In the genomic region with DNA sequence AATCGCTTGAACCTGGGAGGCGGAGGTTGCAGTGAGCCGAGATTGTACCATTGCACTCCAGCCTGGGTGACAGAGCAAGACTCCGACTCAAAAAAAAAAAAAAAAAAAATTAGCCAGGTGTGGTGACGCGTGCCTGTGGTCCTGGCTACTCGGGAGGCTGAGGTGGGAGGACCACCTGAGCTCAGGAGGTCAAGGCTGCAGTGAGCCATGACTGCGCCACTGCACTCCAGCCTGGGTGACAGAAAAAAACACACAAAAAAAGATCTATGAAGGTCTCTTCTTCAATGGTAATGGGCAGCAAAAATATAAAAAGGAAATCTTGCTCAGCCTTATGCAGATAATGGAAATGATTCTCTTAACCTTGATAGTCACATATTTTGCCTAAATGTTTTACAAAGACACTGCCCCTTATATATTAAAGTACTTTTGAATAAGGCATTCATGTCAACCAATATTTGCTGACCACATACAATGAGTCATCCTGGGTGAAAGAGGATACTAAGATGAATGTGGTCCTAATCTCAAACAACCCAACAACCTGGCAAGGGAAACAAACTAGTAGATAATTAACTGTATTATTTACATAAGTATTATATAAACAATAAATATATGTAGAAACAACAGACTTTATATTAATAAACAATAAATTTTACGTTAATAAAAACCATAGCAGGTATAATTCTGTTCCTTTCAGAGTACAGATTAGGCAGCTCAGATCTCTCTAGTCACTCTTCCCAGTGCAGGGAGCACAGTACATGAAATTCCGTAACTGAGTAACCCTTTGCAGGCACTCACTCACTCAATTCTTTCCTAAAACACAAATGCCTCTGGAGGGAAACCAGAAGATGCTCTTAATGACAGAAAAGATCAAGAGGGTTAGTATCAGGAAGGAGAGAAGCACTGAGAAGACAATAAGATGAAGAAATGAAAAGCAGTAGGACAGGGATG, we compare ENCODE assay signal across 12 cellular contexts. TPM values are rescaled to one million over a fixed set of nuclear protein-coding genes. Genes with fewer than 3 reads are reported as not detected.
DNase-seq lines count a peak whose midpoint lies in the region; ATAC-seq, FAIRE-seq and TF ChIP-seq lines count a peak whose summit lies in the region.
"Had no signal": no experiment of that assay in that cellular context is flagged by ENCODE, and none has a peak within 500 bp of the region (broad histone marks: within the 10 kb centered on the region; RNA-seq: fewer than 3 reads in every experiment).

No MANE protein-coding gene starts in this region.

- H3K27ac ChIP-seq in GM12878 (ENCODE audit: control insufficient read depth, insufficient read depth) (no peak overlapping the region), psoas muscle (peak overlapping the region; percentile 32)

- RAD21 ChIA-PET in GM12878 (lab: Charles Lee; ENCODE audit: unreplicated experiment): no interaction called here

- no peaks in the 10 kb centered on the region for H3K9me3 Mint-ChIP-seq in activated CD4-positive, alpha-beta T cell treated with anti-CD3 and anti-CD28 coated beads, Interleukin-2, amount 10 ng/mL, durations not matched to agents 7 days and 5 days
- no peaks in the 10 kb centered on the region for H3K9me3 Mint-ChIP-seq in activated CD4-positive, alpha-beta T cell treated with anti-CD3 and anti-CD28 coated beads, Interleukin-2, amount 10 ng/mL, durations not matched to agents 24 days and 14 days

- FAIRE-seq in GM12878 (lab: Jason Lieb, UNC): no peak

- POLR2A ChIA-PET in activated CD4-positive, alpha-beta T cell treated with anti-CD3 and anti-CD28 coated beads, Interleukin-2, amount 10 ng/mL, durations not matched to agents 7 days and 5 days (lab: Charles Lee): no interaction called here
- POLR2A ChIA-PET in GM12878 (lab: Charles Lee): no interaction called here

- peaks cover 1% of the 10 kb centered on the region for H3K79me2 ChIP-seq in GM12878 (ENCODE audit: control insufficient read depth, insufficient read depth, low read length)

- H3K4me3 ChIP-seq in LNCaP clone FGC (ENCODE audit: low read depth, low read length) (no peak overlapping the region), GM12878 (no peak overlapping the region), psoas muscle (no peak overlapping the region)

- TF ChIP-seq EP300 in GM12878 (IDR thresholded peaks at IDR 0.05; ENCODE audit: borderline replicate concordance in 1 of 2, control insufficient read depth in 1 of 2, low read depth in 2 of 2, low read length in 2 of 2): no peak

- no peak for TF ChIP-seq CTCF in LNCaP clone FGC (IDR thresholded peaks at IDR 0.05; ENCODE audit: control insufficient read depth, extremely low read depth, insufficient read depth)
- no peak for TF ChIP-seq CTCF in GM12878 (IDR thresholded peaks at IDR 0.05 in 2 of 3, conservative IDR thresholded peaks at IDR 0.05 in 1 of 3; ENCODE audit: control insufficient read depth in 2 of 3, extremely low read depth in 1 of 3, insufficient read depth in 1 of 3, low read depth in 3 of 3, low read length in 3 of 3)
- TF ChIP-seq CTCF in psoas muscle (IDR thresholded peaks at IDR 0.05): no peak

- peaks cover 11% of the 10 kb centered on the region; the same call in 1 of the 2 replicates for H3K4me1 ChIP-seq in GM12878 (ENCODE audit: control insufficient read depth, insufficient read depth, low read length)
- H3K4me1 ChIP-seq in psoas muscle: peaks cover 60% of the 10 kb centered on the region

- intact Hi-C loops in activated CD4-positive, alpha-beta T cell treated with anti-CD3 and anti-CD28 coated beads, Interleukin-2, amount 10 ng/mL, durations not matched to agents 24 days and 14 days (cut with micrococcal nuclease): no loop called here
- intact Hi-C loops in GM12878 (cut with micrococcal nuclease; ENCODE audit: unreplicated experiment) (no loop called here), psoas muscle (cut with DNase I) (loop anchor here in 1 of 2 donors (5.0 kb wide), 1 partner anchor 252 kb away; no protein-coding TSS in a partner anchor)

- H3K27me3 ChIP-seq in GM12878 (replicated peaks in 1 of 2; ENCODE audit: control insufficient read depth in 2 of 2, insufficient read depth in 2 of 2, low read length in 1 of 2) (no peaks in the 10 kb centered on the region), psoas muscle (ENCODE audit: insufficient read depth in 3 of 3, low read length in 2 of 3) (no peaks in the 10 kb centered on the region)

- H3K27me3 Mint-ChIP-seq in activated CD4-positive, alpha-beta T cell treated with anti-CD3 and anti-CD28 coated beads, Interleukin-2, amount 10 ng/mL, durations not matched to agents 7 days and 5 days: no peaks in the 10 kb centered on the region
- H3K27me3 Mint-ChIP-seq in activated CD4-positive, alpha-beta T cell treated with anti-CD3 and anti-CD28 coated beads, Interleukin-2, amount 10 ng/mL, durations not matched to agents 24 days and 14 days: no peaks in the 10 kb centered on the region

- no peak overlapping the region for H3K9ac ChIP-seq in GM12878 (ENCODE audit: control insufficient read depth, insufficient read depth, low read length)

- CTCF ChIA-PET in activated CD4-positive, alpha-beta T cell treated with anti-CD3 and anti-CD28 coated beads, Interleukin-2, amount 10 ng/mL, durations not matched to agents 7 days and 5 days (lab: Charles Lee): interaction anchor here (0.7 kb wide), 1 partner anchor 1247 kb away, joined by 3 read pairs; no protein-coding TSS in a partner anchor
- CTCF ChIA-PET in GM12878 (lab: Yijun Ruan, JAX): no interaction called here

- in situ Hi-C loops in GM12878 (cut with MboI): no loop called here

- SMC1A ChIA-PET in GM12878 (lab: Charles Lee; ENCODE audit: uncharacterized antibody, unreplicated experiment): no interaction called here

- H3K4me2 ChIP-seq in GM12878 (ENCODE audit: control insufficient read depth, insufficient read depth): no peak overlapping the region

- no peak for DNase-seq in activated CD4-positive, alpha-beta T cell treated with anti-CD3 and anti-CD28 coated beads, Interleukin-2, amount 10 ng/mL, durations not matched to agents 7 days and 5 days
- no peak for DNase-seq in activated CD4-positive, alpha-beta T cell treated with anti-CD3 and anti-CD28 coated beads, Interleukin-2, amount 10 ng/mL, durations not matched to agents 24 days and 14 days
- peak; percentile 65 for DNase-seq in LNCaP clone FGC (ENCODE audit: low read depth)
- DNase-seq in GM12878 (ENCODE audit: low read depth, low spot score): no peak
- DNase-seq in psoas muscle: no peak
- no peak for DNase-seq in DMS 273 treated with DMSO at 0.1 percent for 48 hours (lab: John Stamatoyannopoulos, UW)
- DNase-seq: activated CD8-positive, alpha-beta memory T cell treated with anti-CD3 and anti-CD28 coated beads, Interleukin-2, amount 50 U/mL, for 48 hours; left ventricle myocardium superior; NCI-H1417 treated with DMSO at 0.1 percent for 48 hours; stimulated activated naive CD4-positive, alpha-beta T cell treated with Interleukin-2 at 50 U/mL for 16 hours had no signal

- H3K4me1 Mint-ChIP-seq in activated CD4-positive, alpha-beta T cell treated with anti-CD3 and anti-CD28 coated beads, Interleukin-2, amount 10 ng/mL, durations not matched to agents 7 days and 5 days: peaks cover 17% of the 10 kb centered on the region
- H3K4me1 Mint-ChIP-seq in activated CD4-positive, alpha-beta T cell treated with anti-CD3 and anti-CD28 coated beads, Interleukin-2, amount 10 ng/mL, durations not matched to agents 24 days and 14 days: peaks cover 12% of the 10 kb centered on the region

- peaks cover 33% of the 10 kb centered on the region for H3K36me3 Mint-ChIP-seq in activated CD4-positive, alpha-beta T cell treated with anti-CD3 and anti-CD28 coated beads, Interleukin-2, amount 10 ng/mL, durations not matched to agents 7 days and 5 days (ENCODE audit: low read depth)
- peaks cover 42% of the 10 kb centered on the region for H3K36me3 Mint-ChIP-seq in activated CD4-positive, alpha-beta T cell treated with anti-CD3 and anti-CD28 coated beads, Interleukin-2, amount 10 ng/mL, durations not matched to agents 24 days and 14 days (ENCODE audit: low read depth)

- H3K36me3 ChIP-seq in GM12878 (ENCODE audit: control insufficient read depth in 2 of 2, insufficient read depth in 2 of 2, low read length in 1 of 2): peaks cover 0 to 4% of the 10 kb centered on the region in 2 experiments; a peak in 2 of 4 replicates
- H3K36me3 ChIP-seq in psoas muscle (ENCODE audit: insufficient read depth in 1 of 2, low read depth in 1 of 2): peaks cover 10 to 34% of the 10 kb centered on the region in 2 donors

- no peak for TF ChIP-seq POLR2A in GM12878 (IDR thresholded peaks at IDR 0.05; ENCODE audit: low read depth, low read length)

- peak; percentile 60 for ATAC-seq in GM12878
- peak in 3 of 4 donors; percentile 55 to 66 (median 64) for ATAC-seq in psoas muscle
- no peak for ATAC-seq in HG02571 (IDR thresholded peaks at IDR 0.05; ENCODE audit: unreplicated experiment)
- no peak for ATAC-seq in GM21717 (IDR thresholded peaks at IDR 0.05; ENCODE audit: unreplicated experiment)
- ATAC-seq: left ventricle myocardium superior had no signal

- no TSS peak for BruUV-seq in GM12878 (replicated peaks; lab: Mats Ljungman, UMichigan)

- no peak overlapping the region for H3K4me3 Mint-ChIP-seq in activated CD4-positive, alpha-beta T cell treated with anti-CD3 and anti-CD28 coated beads, Interleukin-2, amount 10 ng/mL, durations not matched to agents 7 days and 5 days
- H3K4me3 Mint-ChIP-seq in activated CD4-positive, alpha-beta T cell treated with anti-CD3 and anti-CD28 coated beads, Interleukin-2, amount 10 ng/mL, durations not matched to agents 24 days and 14 days: no peak overlapping the region

- peak overlapping the region; percentile 41 for H3K27ac Mint-ChIP-seq in activated CD4-positive, alpha-beta T cell treated with anti-CD3 and anti-CD28 coated beads, Interleukin-2, amount 10 ng/mL, durations not matched to agents 7 days and 5 days
- H3K27ac Mint-ChIP-seq in activated CD4-positive, alpha-beta T cell treated with anti-CD3 and anti-CD28 coated beads, Interleukin-2, amount 10 ng/mL, durations not matched to agents 24 days and 14 days: no peak overlapping the region

- H2AFZ ChIP-seq in GM12878 (ENCODE audit: control insufficient read depth, low read depth, low read length): no peak overlapping the region

- H4K20me1 ChIP-seq in GM12878 (ENCODE audit: control insufficient read depth, insufficient read depth): no peaks in the 10 kb centered on the region

- 91% methylated on average over 8 of the region's 10 CpGs for WGBS in GM12878 (ENCODE audit: insufficient coverage, insufficient replicate concordance, low lambda C conversion rate, missing lambda C conversion rate)
- WGBS in psoas muscle, 3 donors: 87 to 91% (median 90%) methylated on average over 10 of the region's 10 CpGs

- H3K9me3 ChIP-seq in GM12878 (replicated peaks; ENCODE audit: control insufficient read depth, insufficient read depth, low read length): no peaks in the 10 kb centered on the region
- H3K9me3 ChIP-seq in psoas muscle: no peaks in the 10 kb centered on the region

- TF ChIP-seq RAD21 in GM12878 (IDR thresholded peaks at IDR 0.05; ENCODE audit: insufficient read depth, low read depth, low read length): no peak

RNA-seq across cellular contexts. Expression of gene TOMM7, which starts 8.1 kb away (rescaled TPM):
- total RNA-seq in activated CD4-positive, alpha-beta T cell treated with anti-CD3 and anti-CD28 coated beads, Interleukin-2, amount 10 ng/mL, durations not matched to agents 7 days and 5 days: 100 to 1,000 TPM; 188 to 288 TPM
- total RNA-seq in activated CD4-positive, alpha-beta T cell treated with anti-CD3 and anti-CD28 coated beads, Interleukin-2, amount 10 ng/mL, durations not matched to agents 24 days and 14 days: 196 and 201 TPM in 2 replicates
- total RNA-seq in GM12878 (2013; cell fraction: nucleolus; rRNA removed): 25.0 and 27.4 TPM in 2 replicates
- total RNA-seq in GM12878 (2014; rRNA removed): 173 and 183 TPM in 2 replicates
- 182 and 183 TPM in 2 replicates for total RNA-seq in GM12878 (2014; rRNA removed; fragmentation: Illumina TruSeq; extraction: Trizol)
- total RNA-seq in GM12878 (2021): 234 and 256 TPM in 2 replicates
- 230 TPM for polyA plus RNA-seq in GM12878 (2011; ENCODE audit: low read depth)
- polyA plus RNA-seq in GM12878 (2011; rRNA removed): 946 and 1,497 TPM in 2 replicates
- polyA plus RNA-seq in GM12878 (2011; cell fraction: cytosol; rRNA removed): 205 and 237 TPM in 2 replicates
- 100 and 101 TPM in 2 replicates for polyA plus RNA-seq in GM12878 (2011; cell fraction: nucleus; rRNA removed)
- 306 and 736 TPM in 2 replicates for polyA plus RNA-seq in GM12878 (2012)
- polyA plus RNA-seq in GM12878 (2014; fragmentation: Illumina TruSeq; extraction: Trizol): 107 and 151 TPM in 2 replicates
- 100 to 1,000 TPM; 368 to 461 TPM for polyA plus RNA-seq in GM12878 (2014; fragmentation: Nextera tagmentation; extraction: Ambion mirVana)
- 237 and 277 TPM in 2 replicates for polyA plus RNA-seq in GM12878 (2014; rRNA removed)
- 100 to 1,000 TPM; 460 to 475 TPM for polyA plus RNA-seq in GM12878 (2016; fragmentation: Nextera tagmentation; extraction: Ambion mirVana)
- polyA minus RNA-seq in GM12878 (2011; rRNA and poly(A)+ RNA removed): 52.5 and 58.4 TPM in 2 replicates
- polyA minus RNA-seq in GM12878 (2011; cell fraction: cytosol; rRNA and poly(A)+ RNA removed): 18.3 and 28.3 TPM in 2 replicates
- polyA minus RNA-seq in GM12878 (2011; cell fraction: nucleus; rRNA and poly(A)+ RNA removed): 11.6 and 14.9 TPM in 2 replicates
- total RNA-seq in psoas muscle: 100 to 1,000 TPM; 465 to 704 (median 639) TPM
- 100 to 1,000 TPM; 401 to 791 (median 735) TPM for polyA plus RNA-seq in psoas muscle

Comparison
In these comparisons a context has a peak if more than half of its experiments do, and no peak if none do; other contexts are left out.
1. ATAC-seq: peak in GM12878 (single experiment) and psoas muscle (3 of 4); none in HG02571 (single experiment) and GM21717 (single experiment).